In the genomic region with DNA sequence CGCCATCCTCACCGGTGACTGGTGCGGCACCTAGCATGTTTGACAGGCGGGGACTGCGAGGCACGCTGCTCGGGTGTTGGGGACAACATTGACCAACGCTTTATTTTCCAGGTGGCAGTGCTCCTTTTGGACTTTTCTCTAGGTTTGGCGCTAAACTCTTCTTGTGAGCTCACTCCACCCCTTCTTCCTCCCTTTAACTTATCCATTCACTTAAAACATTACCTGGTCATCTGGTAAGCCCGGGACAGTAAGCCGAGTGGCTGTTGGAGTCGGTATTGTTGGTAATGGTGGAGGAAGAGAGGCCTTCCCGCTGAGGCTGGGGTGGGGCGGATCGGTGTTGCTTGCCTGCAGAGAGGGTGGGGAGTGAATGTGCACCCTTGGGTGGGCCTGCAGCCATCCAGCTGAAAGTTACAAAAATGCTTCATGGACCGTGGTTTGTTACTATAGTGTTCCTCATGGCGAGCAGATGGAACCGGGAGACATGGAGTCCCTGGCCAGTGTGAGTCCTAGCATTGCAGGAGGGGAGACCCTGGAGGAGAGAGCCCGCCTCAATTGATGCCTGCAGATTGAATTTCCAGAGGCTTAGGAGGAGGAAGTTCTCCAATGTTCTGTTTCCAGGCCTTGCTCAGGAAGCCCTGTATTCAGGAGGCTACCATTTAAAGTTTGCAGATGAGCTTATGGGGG, we compare ENCODE assay signal across 8 cellular contexts. TPM values are rescaled to one million over a fixed set of nuclear protein-coding genes. Genes with fewer than 3 reads are reported as not detected.
DNase-seq lines count a peak whose midpoint lies in the region; ATAC-seq and TF ChIP-seq lines count a peak whose summit lies in the region.

No MANE protein-coding gene starts in this region.

- H3K4me3 ChIP-seq in body of pancreas (peak overlapping the region; percentile 79 to 83), kidney epithelial cell (ENCODE audit: low read depth, low read length) (peak overlapping the region; percentile 94)

- intact Hi-C loops in body of pancreas (cut with DNase I), result no loop called here

- 0 to 1% methylated on average over 16 to 19 of the region's 19 CpGs for WGBS in body of pancreas, 2 donors

- peak overlapping the region; percentile 100 for H3K4me3 Mint-ChIP-seq in stimulated activated memory B cell treated with anti-CD40 and anti-IgM and Interleukin-4, amounts not matched to agents 10 μg/mL and 1 μg/mL and 100 μg/mL, for 72 hours

- H3K27ac ChIP-seq in body of pancreas, result peak overlapping the region; percentile 98 to 100 (median 100)

- CTCF ChIA-PET in HEK293T (lab: Yijun Ruan, JAX), result interaction anchor here (1.9 kb wide), 1 partner anchor 48 kb away, joined by 5 read pairs; no protein-coding TSS in a partner anchor

- no peaks in the 10 kb centered on the region for H3K27me3 ChIP-seq in body of pancreas
- no peaks in the 10 kb centered on the region for H3K27me3 ChIP-seq in kidney epithelial cell (ENCODE audit: control insufficient read depth, insufficient read depth, low read length)

- POLR2A ChIA-PET in HEK293T (lab: Yijun Ruan, JAX), result interaction anchor here (0.6 to 16.9 kb wide), 32 partner anchors 9 to 196 kb away, joined by 3 to 1436 read pairs (median 10); a partner anchor contains a TSS

- DNase-seq in ELF-1 (ENCODE audit: low read depth, low spot score), result peak; percentile 29
- DNase-seq in OCI-M1 (lab: John Stamatoyannopoulos, UW), result peak; percentile 68
- DNase-seq in body of pancreas, result peak in 3 of 4 donors; percentile 41 to 54 (median 45)
- no peak for DNase-seq in kidney epithelial cell (ENCODE audit: low read depth)
- no peak for DNase-seq in HEK293T (ENCODE audit: extremely low spot score)
- no peak for DNase-seq in SKM-1 treated with dmso at 0.1 percent for 144 hours (lab: John Stamatoyannopoulos, UW; ENCODE audit: unreplicated experiment)

- peaks cover 64% of the 10 kb centered on the region for H3K4me1 Mint-ChIP-seq in stimulated activated memory B cell treated with anti-CD40 and anti-IgM and Interleukin-4, amounts not matched to agents 10 μg/mL and 1 μg/mL and 100 μg/mL, for 72 hours

- TF ChIP-seq CTCF in body of pancreas (IDR thresholded peaks at IDR 0.05) (no peak), kidney epithelial cell (IDR thresholded peaks at IDR 0.05; ENCODE audit: insufficient read depth, low read length, poor library complexity, severe bottlenecking) (no peak)

- H3K4me1 ChIP-seq in body of pancreas, result peaks cover 48% of the 10 kb centered on the region

- H3K36me3 Mint-ChIP-seq in stimulated activated memory B cell treated with anti-CD40 and anti-IgM and Interleukin-4, amounts not matched to agents 10 μg/mL and 1 μg/mL and 100 μg/mL, for 72 hours, result peaks cover 56% of the 10 kb centered on the region

- H3K36me3 ChIP-seq in body of pancreas (replicated peaks in 1 of 2; ENCODE audit: insufficient read depth in 1 of 2, low read depth in 2 of 2) (no peaks in the 10 kb centered on the region), kidney epithelial cell (ENCODE audit: control insufficient read depth, insufficient read depth, low read length) (peaks cover 5% of the 10 kb centered on the region)

- H3K9me3 ChIP-seq in body of pancreas, result no peaks in the 10 kb centered on the region

- H3K27ac Mint-ChIP-seq in stimulated activated memory B cell treated with anti-CD40 and anti-IgM and Interleukin-4, amounts not matched to agents 10 μg/mL and 1 μg/mL and 100 μg/mL, for 72 hours, result peak overlapping the region; percentile 96

- TF ChIP-seq POLR2A in body of pancreas (IDR thresholded peaks at IDR 0.05), result no peak

- H3K9me3 Mint-ChIP-seq in stimulated activated memory B cell treated with anti-CD40 and anti-IgM and Interleukin-4, amounts not matched to agents 10 μg/mL and 1 μg/mL and 100 μg/mL, for 72 hours, result no peaks in the 10 kb centered on the region

- ATAC-seq in body of pancreas (no peak), GM21576 (IDR thresholded peaks at IDR 0.05; ENCODE audit: unreplicated experiment) (no peak)
- no peak for ATAC-seq in stimulated activated memory B cell treated with anti-CD40 and anti-IgM and Interleukin-4, amounts not matched to agents 10 μg/mL and 1 μg/mL and 100 μg/mL, for 72 hours

- no peaks in the 10 kb centered on the region for H3K27me3 Mint-ChIP-seq in stimulated activated memory B cell treated with anti-CD40 and anti-IgM and Interleukin-4, amounts not matched to agents 10 μg/mL and 1 μg/mL and 100 μg/mL, for 72 hours

TF ChIP-seq in HEK293T, 16 proteins besides CTCF, POLR2A, EP300 and RAD21:
- TF ChIP-seq ELF4 (IDR thresholded peaks at IDR 0.05) (no peak), CTBP1 (IDR thresholded peaks at IDR 0.05; ENCODE audit: borderline replicate concordance) (no peak), NFRKB (IDR thresholded peaks at IDR 0.05) (no peak), FOXK2 (IDR thresholded peaks at IDR 0.05) (no peak), L3MBTL2 (conservative IDR thresholded peaks at IDR 0.05) (no peak), FOXM1 (IDR thresholded peaks at IDR 0.05; ENCODE audit: borderline replicate concordance) (no peak), ARNT (IDR thresholded peaks at IDR 0.05) (no peak), SUZ12 (IDR thresholded peaks at IDR 0.05) (no peak), HDGF (IDR thresholded peaks at IDR 0.05; ENCODE audit: borderline replicate concordance) (no peak), LEF1 (IDR thresholded peaks at IDR 0.05; ENCODE audit: borderline replicate concordance) (no peak), BHLHE40 (IDR thresholded peaks at IDR 0.05; ENCODE audit: borderline replicate concordance) (no peak), ZNF384 (IDR thresholded peaks at IDR 0.05) (no peak), FOXA1 (IDR thresholded peaks at IDR 0.05) (no peak), TARDBP (IDR thresholded peaks at IDR 0.05) (no peak), SP1 (IDR thresholded peaks at IDR 0.05) (no peak)
- TF ChIP-seq, protein P1, sequence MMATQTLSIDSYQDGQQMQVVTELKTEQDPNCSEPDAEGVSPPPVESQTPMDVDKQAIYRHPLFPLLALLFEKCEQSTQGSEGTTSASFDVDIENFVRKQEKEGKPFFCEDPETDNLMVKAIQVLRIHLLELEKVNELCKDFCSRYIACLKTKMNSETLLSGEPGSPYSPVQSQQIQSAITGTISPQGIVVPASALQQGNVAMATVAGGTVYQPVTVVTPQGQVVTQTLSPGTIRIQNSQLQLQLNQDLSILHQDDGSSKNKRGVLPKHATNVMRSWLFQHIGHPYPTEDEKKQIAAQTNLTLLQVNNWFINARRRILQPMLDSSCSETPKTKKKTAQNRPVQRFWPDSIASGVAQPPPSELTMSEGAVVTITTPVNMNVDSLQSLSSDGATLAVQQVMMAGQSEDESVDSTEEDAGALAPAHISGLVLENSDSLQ (IDR thresholded peaks at IDR 0.05), result no peak
TF ChIP-seq in HEK293T: peak in this region for 0.

RNA-seq across cellular contexts. Expression of a gene that starts 1.1 kb away (rescaled TPM):
- total RNA-seq in body of pancreas, result 100 to 1,000 TPM; 376 to 539 TPM
- 28.7 and 39.8 TPM in 2 replicates for total RNA-seq in kidney epithelial cell

RNA-seq across cellular contexts. Expression of a gene that starts 37.2 kb away (rescaled TPM):
- total RNA-seq in body of pancreas (10 to 100 TPM; 20.0 to 46.8 TPM), kidney epithelial cell (39.0 and 47.2 TPM in 2 replicates)

RNA-seq across cellular contexts. Expression of a gene that starts 41.2 kb away (rescaled TPM):
- total RNA-seq in body of pancreas (10 to 100 TPM; 52.4 to 67.2 TPM), kidney epithelial cell (0.29 and 0.82 TPM in 2 replicates)

Comparison
In these comparisons a context has a peak if more than half of its experiments do, and no peak if none do; other contexts are left out.
1. DNase-seq: peak in ELF-1 (single experiment), OCI-M1 (single experiment) and body of pancreas (3 of 4); none in kidney epithelial cell (single experiment), HEK293T (single experiment) and SKM-1 treated with dmso at 0.1 percent for 144 hours (single experiment).
2. RNA of a gene that starts 41.2 kb away (total RNA-seq): 52.4 to 67.2 TPM in body of pancreas; 0.29 to 0.82 TPM in kidney epithelial cell; every median in the first group is over 10 times any median in the second.